Comparison of ENCODE assay signal across 17 cellular contexts in genomic region chr21:34530264-34530663, GRCh38. TPM values are rescaled to one million over a fixed set of nuclear protein-coding genes. Genes with fewer than 3 reads are reported as not detected.
DNase-seq lines count a peak whose midpoint lies in the region; ATAC-seq and TF ChIP-seq lines count a peak whose summit lies in the region.
"Had no signal": no experiment of that assay in that cellular context is flagged by ENCODE, and none has a peak within 500 bp of the region (broad histone marks: within the 10 kb centered on the region; RNA-seq: fewer than 3 reads in every experiment).

No MANE protein-coding gene starts in this region.

- H3K79me2 ChIP-seq in hepatocyte = peaks cover 5% of the 10 kb centered on the region

- H3K36me3 Mint-ChIP-seq in mesothelial cell of epicardium = peaks cover 2% of the 10 kb centered on the region
- H3K36me3 Mint-ChIP-seq: activated naive CD8-positive, alpha-beta T cell treated with anti-CD3 and anti-CD28 coated beads, Interleukin-2, amount 10 ng/mL, durations not matched to agents 7 days and 5 days; immature natural killer cell; natural killer cell treated with Interleukin-12 subunit alpha and Interleukin-12 subunit beta and Interleukin-15 and Interleukin-18, amount 100 ng/mL, for 72 hours had no signal

- H3K9me3 ChIP-seq in left ventricle myocardium inferior (replicated peaks) (peaks cover 8% of the 10 kb centered on the region), hepatocyte (ENCODE audit: low read depth) (no peaks in the 10 kb centered on the region)
- H3K9me3 ChIP-seq: HAP-1, prostate gland, tibial artery had no signal

- H3K4me3 ChIP-seq in left ventricle myocardium inferior = no peak overlapping the region
- H3K4me3 ChIP-seq in hepatocyte = no peak overlapping the region
- H3K4me3 ChIP-seq: HAP-1, prostate gland, tibial artery had no signal

- no peak overlapping the region for H3K4me3 Mint-ChIP-seq in mesothelial cell of epicardium
- H3K4me3 Mint-ChIP-seq: activated naive CD8-positive, alpha-beta T cell treated with anti-CD3 and anti-CD28 coated beads, Interleukin-2, amount 10 ng/mL, durations not matched to agents 7 days and 5 days; CD4-positive, alpha-beta memory T cell; immature natural killer cell; natural killer cell treated with Interleukin-12 subunit alpha and Interleukin-12 subunit beta and Interleukin-15 and Interleukin-18, amount 100 ng/mL, for 72 hours had no signal

- H3K27ac Mint-ChIP-seq in mesothelial cell of epicardium = no peak overlapping the region
- H3K27ac Mint-ChIP-seq: activated naive CD8-positive, alpha-beta T cell treated with anti-CD3 and anti-CD28 coated beads, Interleukin-2, amount 10 ng/mL, durations not matched to agents 7 days and 5 days; CD4-positive, alpha-beta memory T cell; immature natural killer cell had no signal

- no peak overlapping the region for H3K4me2 ChIP-seq in hepatocyte

- no peak overlapping the region for H2AFZ ChIP-seq in hepatocyte

- H3K27ac ChIP-seq in left ventricle myocardium inferior (replicated peaks) = peak overlapping the region; percentile 18
- H3K27ac ChIP-seq in hepatocyte = no peak overlapping the region
- H3K27ac ChIP-seq: 22Rv1, prostate gland, tibial artery had no signal

- H3K36me3 ChIP-seq in left ventricle myocardium inferior = no peaks in the 10 kb centered on the region
- no peaks in the 10 kb centered on the region for H3K36me3 ChIP-seq in hepatocyte (replicated peaks; ENCODE audit: insufficient read depth, low read depth)
- H3K36me3 ChIP-seq: HAP-1, prostate gland, tibial artery had no signal

- no peaks in the 10 kb centered on the region for H3K27me3 ChIP-seq in left ventricle myocardium inferior (ENCODE audit: low read depth)
- H3K27me3 ChIP-seq in hepatocyte = no peaks in the 10 kb centered on the region
- H3K27me3 ChIP-seq: tibial artery had no signal

- intact Hi-C loops in left ventricle myocardium inferior (cut with micrococcal nuclease) (no loop called here), left ventricle myocardium superior (cut with micrococcal nuclease) (no loop called here)

- H3K9me3 Mint-ChIP-seq in mesothelial cell of epicardium = peaks cover 10% of the 10 kb centered on the region
- H3K9me3 Mint-ChIP-seq: activated naive CD8-positive, alpha-beta T cell treated with anti-CD3 and anti-CD28 coated beads, Interleukin-2, amount 10 ng/mL, durations not matched to agents 7 days and 5 days had no signal

- peaks cover 56% of the 10 kb centered on the region for H3K4me1 ChIP-seq in left ventricle myocardium inferior
- H3K4me1 ChIP-seq in hepatocyte (ENCODE audit: insufficient read depth) = peaks cover 11% of the 10 kb centered on the region
- H3K4me1 ChIP-seq: prostate gland had no signal

- no peaks in the 10 kb centered on the region for H3K27me3 Mint-ChIP-seq in mesothelial cell of epicardium (ENCODE audit: low read depth)
- H3K27me3 Mint-ChIP-seq: activated naive CD8-positive, alpha-beta T cell treated with anti-CD3 and anti-CD28 coated beads, Interleukin-2, amount 10 ng/mL, durations not matched to agents 7 days and 5 days; CD4-positive, alpha-beta memory T cell; natural killer cell treated with Interleukin-12 subunit alpha and Interleukin-12 subunit beta and Interleukin-15 and Interleukin-18, amount 100 ng/mL, for 72 hours had no signal

- TF ChIP-seq CTCF in left ventricle myocardium inferior (IDR thresholded peaks at IDR 0.05; ENCODE audit: borderline replicate concordance) (no peak), mesothelial cell of epicardium (IDR thresholded peaks at IDR 0.05; ENCODE audit: unreplicated experiment) (no peak), hepatocyte (IDR thresholded peaks at IDR 0.05; ENCODE audit: poor library complexity) (no peak)

- H4K20me1 ChIP-seq in hepatocyte (ENCODE audit: insufficient read depth, poor library complexity, severe bottlenecking) = no peaks in the 10 kb centered on the region

- H3K4me1 Mint-ChIP-seq in mesothelial cell of epicardium = peaks cover 22% of the 10 kb centered on the region

- ATAC-seq in left ventricle myocardium superior (no peak), GM18498 (IDR thresholded peaks at IDR 0.05; ENCODE audit: unreplicated experiment) (no peak)
- ATAC-seq: natural killer cell treated with Interleukin-12 subunit alpha and Interleukin-12 subunit beta and Interleukin-15 and Interleukin-18, amount 100 ng/mL, for 72 hours had no signal

- DNase-seq in left ventricle myocardium inferior = no peak
- DNase-seq in left ventricle myocardium superior = no peak
- peak; percentile 80 for DNase-seq in astrocyte of the hippocampus (ENCODE audit: low read depth, low spot score)
- DNase-seq in glomerular visceral epithelial cell (ENCODE audit: extremely low spot score) = peak; percentile 75
- DNase-seq in activated CD4-positive, CD25-positive, alpha-beta regulatory T cell treated with anti-CD3 and anti-CD28 coated beads, Interleukin-2, amount 50 U/mL, for 72 hours = no peak
- no peak for DNase-seq in mesothelial cell of epicardium (ENCODE audit: low spot score in 2 of 2, unreplicated experiment in 2 of 2)
- no peak for DNase-seq in hepatocyte (ENCODE audit: low spot score)
- DNase-seq: activated naive CD8-positive, alpha-beta T cell treated with anti-CD3 and anti-CD28 coated beads, Interleukin-2, amount 10 ng/mL, durations not matched to agents 7 days and 5 days; CD4-positive, alpha-beta memory T cell; immature natural killer cell; NCI-H1694; tibial artery had no signal

- H3K9me2 ChIP-seq in hepatocyte (replicated peaks; ENCODE audit: insufficient read depth) = no peaks in the 10 kb centered on the region

RNA-seq across cellular contexts. Expression of gene KCNE1, which starts 18.3 kb away (rescaled TPM):
- 4.8 TPM for total RNA-seq in left ventricle myocardium inferior
- total RNA-seq in left ventricle myocardium superior = 5.3 TPM
- total RNA-seq in mesothelial cell of epicardium = 0.50 to 1.0 TPM (median 0.55 TPM) in 3 replicates
- 0.32 and 1.1 TPM in 2 replicates for total RNA-seq in hepatocyte
- 0.48 and 1.3 TPM in 2 replicates for polyA plus RNA-seq in hepatocyte
- polyA plus RNA-seq: immature natural killer cell had no signal

Comparison
In these comparisons a context has a peak if more than half of its experiments do, and no peak if none do; other contexts are left out.
1. DNase-seq: peak in astrocyte of the hippocampus (single experiment) and glomerular visceral epithelial cell (single experiment); none in left ventricle myocardium inferior (single experiment), left ventricle myocardium superior (single experiment), activated CD4-positive, CD25-positive, alpha-beta regulatory T cell treated with anti-CD3 and anti-CD28 coated beads, Interleukin-2, amount 50 U/mL, for 72 hours (single experiment), mesothelial cell of epicardium (0 of 2) and hepatocyte (single experiment).